In the genomic region with DNA sequence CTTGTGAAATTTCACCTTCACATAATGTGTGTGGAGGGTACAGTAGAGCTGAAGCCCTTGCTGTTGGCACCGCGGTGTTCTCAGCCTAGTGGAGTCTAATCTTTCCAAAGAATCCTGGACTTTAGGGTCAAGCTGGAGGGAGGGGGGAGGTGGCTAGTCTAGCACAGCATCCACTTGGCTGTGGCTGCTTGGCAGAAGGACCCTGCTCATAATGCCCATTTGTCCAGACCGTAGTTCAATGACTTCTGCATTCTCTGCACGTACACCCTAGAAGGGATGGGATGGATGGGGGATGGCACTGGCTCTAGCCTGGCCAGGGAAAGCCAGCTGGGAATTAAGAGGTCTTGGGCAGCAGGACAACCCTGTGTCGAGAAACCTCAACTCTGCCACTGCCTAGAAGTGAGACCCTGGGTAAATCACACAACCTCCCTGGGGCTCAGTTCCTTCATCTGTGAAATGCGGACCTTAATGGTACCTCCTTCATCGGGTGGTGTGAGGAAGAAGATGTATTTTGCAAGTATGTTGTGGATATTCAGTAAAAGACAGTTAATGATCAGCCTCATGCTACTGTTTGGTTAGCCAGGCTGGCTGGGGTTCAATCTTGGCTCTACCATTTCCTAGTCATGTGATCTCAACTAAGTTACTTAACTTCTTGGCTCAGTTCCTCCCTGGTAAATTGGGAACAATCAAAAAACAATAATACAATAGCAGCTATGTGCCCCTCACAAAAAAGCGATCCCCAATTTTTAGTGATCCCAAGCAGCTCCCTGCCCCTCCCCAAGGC, we compare ENCODE assay signal across 18 cellular contexts. TPM values are rescaled to one million over a fixed set of nuclear protein-coding genes. Genes with fewer than 3 reads are reported as not detected.
DNase-seq lines count a peak whose midpoint lies in the region; ATAC-seq, FAIRE-seq and TF ChIP-seq lines count a peak whose summit lies in the region.
"Had no signal": no experiment of that assay in that cellular context is flagged by ENCODE, and none has a peak within 500 bp of the region (broad histone marks: within the 10 kb centered on the region; RNA-seq: fewer than 3 reads in every experiment).

No MANE protein-coding gene starts in this region.

- no peak overlapping the region for H3K4me3 Mint-ChIP-seq in stimulated activated naive CD8-positive, alpha-beta T cell treated with anti-CD3 and anti-CD28 coated beads, Interleukin-15, amount 100 ng/mL, for 72 hours
- H3K4me3 Mint-ChIP-seq in activated T-helper 17 cell treated with anti-CD3 and anti-CD28 coated beads, Interleukin-2, amount 50 U/mL, for 72 hours: no peak overlapping the region
- H3K4me3 Mint-ChIP-seq: T-cell, WTC11 had no signal

- no peak overlapping the region for H3K27ac Mint-ChIP-seq in stimulated activated naive CD8-positive, alpha-beta T cell treated with anti-CD3 and anti-CD28 coated beads, Interleukin-15, amount 100 ng/mL, for 72 hours
- H3K27ac Mint-ChIP-seq in activated T-helper 17 cell treated with anti-CD3 and anti-CD28 coated beads, Interleukin-2, amount 50 U/mL, for 72 hours: no peak overlapping the region
- H3K27ac Mint-ChIP-seq: progenitor cell of endocrine pancreas, T-cell, WTC11 had no signal

- H3K4me1 ChIP-seq in K562 (replicated peaks in 1 of 2; ENCODE audit: control insufficient read depth in 2 of 2, insufficient read depth in 2 of 2, low read length in 2 of 2): peaks cover 0 to 6% of the 10 kb centered on the region in 2 experiments; a peak in 1 of 5 replicates
- peaks cover 22% of the 10 kb centered on the region for H3K4me1 ChIP-seq in keratinocyte (ENCODE audit: control insufficient read depth, extremely low read depth, insufficient read depth, low read length)
- peaks cover 15% of the 10 kb centered on the region for H3K4me1 ChIP-seq in PC-3 (ENCODE audit: insufficient read depth, low read length)

- no TSS peak for BruUV-seq in K562 (replicated peaks; lab: Mats Ljungman, UMichigan)
- no TSS peak for BruUV-seq in PC-3 (replicated peaks; lab: Mats Ljungman, UMichigan)

- H3K27me3 ChIP-seq in K562 (ENCODE audit: control insufficient read depth in 2 of 2, insufficient read depth in 2 of 2, low read length in 2 of 2) (no peaks in the 10 kb centered on the region), keratinocyte (ENCODE audit: control insufficient read depth, extremely low read depth, insufficient read depth, low read length) (no peaks in the 10 kb centered on the region), PC-3 (ENCODE audit: low read length) (no peaks in the 10 kb centered on the region)
- H3K27me3 ChIP-seq: testis had no signal

- in situ Hi-C loops in G401 (cut with HindIII; ENCODE audit: low sequenced_read_pairs): no loop called here
- in situ Hi-C loops in K562 (cut with MboI): no loop called here

- no peak for TF ChIP-seq POLR2A in K562 (conservative IDR thresholded peaks at IDR 0.05)

- H3F3A ChIP-seq in PC-3 (ENCODE audit: low read length, unreplicated experiment): no peaks in the 10 kb centered on the region

- H3K4me2 ChIP-seq in K562 (ENCODE audit: insufficient read depth, low read length) (no peak overlapping the region), keratinocyte (ENCODE audit: control insufficient read depth, extremely low read depth, insufficient read depth, low read depth, low read length) (no peak overlapping the region), PC-3 (ENCODE audit: low read length) (no peak overlapping the region)

- TF ChIP-seq RAD21 in K562 (CRISPR knock-in tag; conservative IDR thresholded peaks at IDR 0.05 in 1 of 2, IDR thresholded peaks at IDR 0.05 in 1 of 2): no peak

- H3K4me1 Mint-ChIP-seq in stimulated activated naive CD8-positive, alpha-beta T cell treated with anti-CD3 and anti-CD28 coated beads, Interleukin-15, amount 100 ng/mL, for 72 hours: peaks cover 15% of the 10 kb centered on the region
- H3K4me1 Mint-ChIP-seq in activated T-helper 17 cell treated with anti-CD3 and anti-CD28 coated beads, Interleukin-2, amount 50 U/mL, for 72 hours: peaks cover 5% of the 10 kb centered on the region
- H3K4me1 Mint-ChIP-seq: WTC11 had no signal

- H3K79me2 ChIP-seq in K562 (ENCODE audit: control insufficient read depth, insufficient read depth, low read length): no peaks in the 10 kb centered on the region
- no peaks in the 10 kb centered on the region for H3K79me2 ChIP-seq in keratinocyte (ENCODE audit: control insufficient read depth, insufficient read depth, low read length)
- H3K79me2 ChIP-seq in PC-3 (ENCODE audit: low read length): no peaks in the 10 kb centered on the region

- no peak overlapping the region for H3K4me3 ChIP-seq in K562
- no peak overlapping the region for H3K4me3 ChIP-seq in keratinocyte (ENCODE audit: control insufficient read depth in 2 of 3, extremely low read depth in 1 of 3, insufficient read depth in 2 of 3, low read depth in 1 of 3, low read length in 3 of 3)
- H3K4me3 ChIP-seq in PC-3 (ENCODE audit: low read length): no peak overlapping the region
- H3K4me3 ChIP-seq: testis had no signal

- no peaks in the 10 kb centered on the region for H3K9me3 ChIP-seq in K562 (replicated peaks; ENCODE audit: control insufficient read depth, insufficient read depth, low read depth, low read length)
- H3K9me3 ChIP-seq in keratinocyte (ENCODE audit: control insufficient read depth, low read depth, low read length): no peaks in the 10 kb centered on the region
- H3K9me3 ChIP-seq in PC-3 (ENCODE audit: low read length): no peaks in the 10 kb centered on the region
- H3K9me3 ChIP-seq: testis had no signal

- H3K9me1 ChIP-seq in K562 (ENCODE audit: control insufficient read depth, insufficient read depth, low read length) (no peaks in the 10 kb centered on the region), keratinocyte (ENCODE audit: control insufficient read depth, extremely low read depth, insufficient read depth, low read length) (no peaks in the 10 kb centered on the region)

- H3K9ac ChIP-seq in K562 (ENCODE audit: insufficient read depth in 1 of 2, low read depth in 2 of 2, low read length in 2 of 2) (no peak overlapping the region), keratinocyte (ENCODE audit: control insufficient read depth, extremely low read depth, insufficient read depth, low read length) (no peak overlapping the region), PC-3 (ENCODE audit: low read length) (no peak overlapping the region)

- H3K27ac ChIP-seq in K562 (ENCODE audit: extremely low read depth, low read depth, low read length): no peak overlapping the region
- H3K27ac ChIP-seq in keratinocyte (ENCODE audit: control insufficient read depth, insufficient read depth, low read length): no peak overlapping the region
- H3K27ac ChIP-seq in PC-3 (ENCODE audit: low read length): no peak overlapping the region
- H3K27ac ChIP-seq: testis had no signal

- no peaks in the 10 kb centered on the region for H3K27me3 Mint-ChIP-seq in stimulated activated naive CD8-positive, alpha-beta T cell treated with anti-CD3 and anti-CD28 coated beads, Interleukin-15, amount 100 ng/mL, for 72 hours
- H3K27me3 Mint-ChIP-seq in activated T-helper 17 cell treated with anti-CD3 and anti-CD28 coated beads, Interleukin-2, amount 50 U/mL, for 72 hours: no peaks in the 10 kb centered on the region
- H3K27me3 Mint-ChIP-seq: progenitor cell of endocrine pancreas, T-cell had no signal

- H3K36me3 ChIP-seq in K562 (ENCODE audit: control insufficient read depth, insufficient read depth, low read length) (no peaks in the 10 kb centered on the region), keratinocyte (ENCODE audit: control insufficient read depth in 2 of 2, extremely low read depth in 1 of 2, insufficient read depth in 2 of 2, low read length in 2 of 2) (no peaks in the 10 kb centered on the region), PC-3 (ENCODE audit: low read depth, low read length) (no peaks in the 10 kb centered on the region)

- intact Hi-C loops in K562 (cut with micrococcal nuclease) (no loop called here), PC-3 (cut with micrococcal nuclease) (no loop called here)

- H3K9me3 Mint-ChIP-seq in stimulated activated naive CD8-positive, alpha-beta T cell treated with anti-CD3 and anti-CD28 coated beads, Interleukin-15, amount 100 ng/mL, for 72 hours: no peaks in the 10 kb centered on the region
- H3K9me3 Mint-ChIP-seq in activated T-helper 17 cell treated with anti-CD3 and anti-CD28 coated beads, Interleukin-2, amount 50 U/mL, for 72 hours: no peaks in the 10 kb centered on the region
- H3K9me3 Mint-ChIP-seq: T-cell had no signal

- dilution Hi-C loops in keratinocyte (cut with MboI; ENCODE audit: extremely low pct_ligation_motif_present, low sequenced_read_pairs): no loop called here

- H3K36me3 Mint-ChIP-seq in activated T-helper 17 cell treated with anti-CD3 and anti-CD28 coated beads, Interleukin-2, amount 50 U/mL, for 72 hours (ENCODE audit: low read depth): no peaks in the 10 kb centered on the region
- H3K36me3 Mint-ChIP-seq: T-cell had no signal

- H2AFZ ChIP-seq in K562 (ENCODE audit: low read depth, low read length) (no peak overlapping the region), keratinocyte (ENCODE audit: control insufficient read depth, low read length) (no peak overlapping the region), PC-3 (ENCODE audit: low read length) (no peak overlapping the region)

- TF ChIP-seq EP300 in K562 (IDR thresholded peaks at IDR 0.05; ENCODE audit: low read length): no peak

- no peak for ATAC-seq in K562
- ATAC-seq in stimulated activated naive CD8-positive, alpha-beta T cell treated with anti-CD3 and anti-CD28 coated beads, Interleukin-15, amount 100 ng/mL, for 72 hours: no peak
- ATAC-seq in activated T-helper 17 cell treated with anti-CD3 and anti-CD28 coated beads, Interleukin-2, amount 50 U/mL, for 72 hours (replicated peaks): no peak
- no peak for ATAC-seq in PC-3
- ATAC-seq: T-cell, WTC11 had no signal

- DNase-seq in G401 (ENCODE audit: low spot score) (peak; percentile 42), K562 (ENCODE audit: extremely low read depth in 1 of 4, low spot score in 3 of 4) (peak in 2 of 4 experiments; percentile 3 to 4), keratinocyte (ENCODE audit: low read depth, low spot score) (no peak), putamen (ENCODE audit: low spot score) (peak; percentile 98), PC-3 (no peak)
- no peak for DNase-seq in activated T-cell treated with anti-CD3 and anti-CD28 coated beads, Interleukin-2, amount 50 U/mL, for 48 hours
- no peak for DNase-seq in stimulated activated naive CD8-positive, alpha-beta T cell treated with anti-CD3 and anti-CD28 coated beads, Interleukin-15, amount 100 ng/mL, for 72 hours
- DNase-seq: activated CD8-positive, alpha-beta memory T cell treated with anti-CD3 and anti-CD28 coated beads for 24 hours; activated gamma-delta T cell treated with Interleukin-2 at 50 U/mL for 16 hours; DMS 273 treated with DMSO at 0.1 percent for 48 hours; effector memory CD4-positive, alpha-beta T cell; NCI-H187; stimulated activated CD4-positive, alpha-beta T cell treated with anti-CD3 and anti-CD28 coated beads, Interleukin-15, amount 100 ng/mL, for 24 hours; T-cell; testis had no signal

- WGBS in K562 (ENCODE audit: insufficient coverage, low coverage, missing lambda C conversion rate): 50% methylated on average over 8 of the region's 8 CpGs

- FAIRE-seq in K562 (lab: Jason Lieb, UNC) (no peak), keratinocyte (lab: Jason Lieb, UNC) (peak; percentile 20)

- no peaks in the 10 kb centered on the region for H4K20me1 ChIP-seq in K562 (replicated peaks; ENCODE audit: control insufficient read depth, insufficient read depth, low read length)
- no peaks in the 10 kb centered on the region for H4K20me1 ChIP-seq in keratinocyte (ENCODE audit: control insufficient read depth, extremely low read depth, insufficient read depth, low read length)
- H4K20me1 ChIP-seq in PC-3 (ENCODE audit: low read length): no peaks in the 10 kb centered on the region

- POLR2A ChIA-PET in K562 (lab: Yijun Ruan, JAX): interaction anchor here (0.9 to 3.7 kb wide), 3 partner anchors 9 to 13 kb away, joined by 4 to 11 read pairs (median 5); no protein-coding TSS in a partner anchor
- POLR2A ChIA-PET in PC-3 (lab: Charles Lee; ENCODE audit: unreplicated experiment): no interaction called here

- CTCF ChIA-PET in K562 (lab: Yijun Ruan, JAX; ENCODE audit: low intra/inter-chr PET ratio): no interaction called here
- CTCF ChIA-PET in PC-3 (lab: Charles Lee): no interaction called here

- no peaks in the 10 kb centered on the region for H3K9me2 ChIP-seq in PC-3 (replicated peaks; ENCODE audit: low read length)

- TF ChIP-seq CTCF in K562 (IDR thresholded peaks at IDR 0.05 in 2 of 3, conservative IDR thresholded peaks at IDR 0.05 in 1 of 3; ENCODE audit: insufficient read depth in 2 of 3, low read depth in 1 of 3, low read length in 3 of 3) (no peak), keratinocyte (optimal IDR thresholded peaks at IDR 0.05 in 1 of 3, IDR thresholded peaks at IDR 0.05 in 1 of 3, conservative IDR thresholded peaks at IDR 0.05 in 1 of 3; ENCODE audit: extremely low read depth in 1 of 3, insufficient read depth in 2 of 3, low read length in 3 of 3) (no peak), PC-3 (conservative IDR thresholded peaks at IDR 0.05; ENCODE audit: low read depth, low read length) (no peak)

RNA-seq across cellular contexts. Expression of a gene that starts 27.2 kb away (rescaled TPM):
- total RNA-seq in G401 (2014; rRNA removed; shearing (Covaris generic)): 111 and 171 TPM in 2 replicates
- 12.8 and 26.9 TPM in 2 replicates for total RNA-seq in K562 (2011; cell fraction: chromatin; rRNA removed; ENCODE audit: low replicate concordance)
- 9.8 and 13.6 TPM in 2 replicates for total RNA-seq in K562 (2011; cell fraction: nucleolus; rRNA removed)
- total RNA-seq in K562 (2011; cell fraction: nucleoplasm; rRNA removed): 20.3 and 22.9 TPM in 2 replicates
- total RNA-seq in K562 (2014; rRNA removed) (31.8 and 34.6 TPM in 2 replicates), K562 (2014; rRNA removed; fragmentation: Illumina TruSeq; extraction: Trizol) (58.3 and 71.7 TPM in 2 replicates), K562 (2015; rRNA removed; fragmentation: Illumina TruSeq; extraction: Trizol) (35.6 and 39.1 TPM in 2 replicates), K562 (2021) (64.5 and 67.5 TPM in 2 replicates), PC-3 (2014; rRNA removed) (51.4 and 57.6 TPM in 2 replicates)
- polyA plus RNA-seq in K562 (2011; rRNA removed) (21.0 and 22.9 TPM in 2 replicates), K562 (2014; fragmentation: Illumina TruSeq; extraction: Trizol) (52.6 and 58.3 TPM in 2 replicates), K562 (2014; fragmentation: Nextera tagmentation; extraction: Ambion mirVana) (10 to 100 TPM; 16.0 to 18.9 TPM), K562 (2014; rRNA removed) (33.8 and 38.4 TPM in 2 replicates), keratinocyte (105 to 130 TPM (median 118 TPM) in 3 replicates)
- polyA plus RNA-seq in K562 (2011; cell fraction: cytosol; rRNA removed): 7.4 and 14.6 TPM in 2 replicates
- 6.9 and 12.6 TPM in 2 replicates for polyA plus RNA-seq in K562 (2011; cell fraction: nucleus; rRNA removed)
- polyA plus RNA-seq in K562 (2012): 37.3 and 89.5 TPM in 2 replicates
- 15.9 and 25.4 TPM in 2 replicates for polyA minus RNA-seq in K562 (2011; rRNA and poly(A)+ RNA removed)
- polyA minus RNA-seq in K562 (2011; cell fraction: cytosol; rRNA and poly(A)+ RNA removed): 13.6 and 16.5 TPM in 2 replicates
- 8.1 and 16.3 TPM in 2 replicates for polyA minus RNA-seq in K562 (2011; cell fraction: nucleus; rRNA and poly(A)+ RNA removed)
- polyA plus RNA-seq in keratinocyte (2011; ENCODE audit: low read depth): 69.7 TPM
- 128 and 253 TPM in 2 replicates for polyA plus RNA-seq in keratinocyte (2011; cell fraction: cytosol; rRNA removed)
- 123 and 148 TPM in 2 replicates for polyA plus RNA-seq in keratinocyte (2011; cell fraction: nucleus; rRNA removed)
- 84.7 and 128 TPM in 2 replicates for polyA plus RNA-seq in keratinocyte (2012; ENCODE audit: low replicate concordance)
- 20.3 to 93.1 TPM (median 67.2 TPM) in 3 replicates for polyA minus RNA-seq in keratinocyte
- polyA minus RNA-seq in keratinocyte (2011; cell fraction: cytosol; rRNA and poly(A)+ RNA removed): 163 TPM
- polyA minus RNA-seq in keratinocyte (2011; cell fraction: nucleus; rRNA and poly(A)+ RNA removed): 80.9 and 173 TPM in 2 replicates
- 10 to 100 TPM in 1 of 2 donors, 1 to 10 TPM in 1; 8.9 to 13.8 TPM for total RNA-seq in activated T-helper 17 cell treated with anti-CD3 and anti-CD28 coated beads, Interleukin-2, amount 50 U/mL, for 72 hours

Comparison
In these comparisons a context has a peak if more than half of its experiments do, and no peak if none do; other contexts are left out.
1. DNase-seq: peak in G401 (single experiment) and putamen (single experiment); none in keratinocyte (single experiment), activated T-cell treated with anti-CD3 and anti-CD28 coated beads, Interleukin-2, amount 50 U/mL, for 48 hours (0 of 2), stimulated activated naive CD8-positive, alpha-beta T cell treated with anti-CD3 and anti-CD28 coated beads, Interleukin-15, amount 100 ng/mL, for 72 hours (0 of 2) and PC-3 (single experiment).